In genomic region chr16:56140645-56141044, GRCh38 we compare ENCODE assay signal across 31 cellular contexts. TPM values are rescaled to one million over a fixed set of nuclear protein-coding genes. Genes with fewer than 3 reads are reported as not detected.
"Had no signal": no experiment of that assay in that cellular context is flagged by ENCODE, and none has a peak within 500 bp of the region (broad histone marks: within the 10 kb centered on the region; RNA-seq: fewer than 3 reads in every experiment).

No MANE protein-coding gene starts in this region.

- H3K27ac Mint-ChIP-seq: dendritic cell treated with granulocyte-macrophage colony-stimulating factor and Interleukin-4, amounts not matched to agents 40 ng/mL and 50 ng/mL, for 4 days; effector memory CD8-positive, alpha-beta T cell; endodermal cell had no signal

- ATAC-seq: effector memory CD8-positive, alpha-beta T cell; esophagus mucosa; foreskin keratinocyte; gastrocnemius medialis; gastroesophageal sphincter; heart left ventricle; heart right ventricle had no signal

- DNase-seq: colonic mucosa; cortex of kidney; dermis blood vessel endothelial cell; dorsolateral prefrontal cortex; effector CD4-positive, alpha-beta T cell; effector CD8-positive, alpha-beta T cell; effector memory CD4-positive, alpha-beta T cell; effector memory CD8-positive, alpha-beta T cell; endodermal cell; erythroblast; esophagus squamous epithelium; foreskin fibroblast; foreskin keratinocyte; foreskin melanocyte; gastrocnemius medialis; glutamatergic neuron; head of caudate nucleus; heart left ventricle; heart right ventricle had no signal

- H3K27ac ChIP-seq: colonic mucosa, coronary artery, dorsolateral prefrontal cortex, epithelial cell of prostate, esophagus muscularis mucosa, esophagus squamous epithelium, foreskin keratinocyte, gastrocnemius medialis, gastroesophageal sphincter, heart left ventricle, heart right ventricle had no signal

- H3K4me3 Mint-ChIP-seq: dendritic cell treated with granulocyte-macrophage colony-stimulating factor and Interleukin-4, amounts not matched to agents 40 ng/mL and 50 ng/mL, for 4 days; effector memory CD8-positive, alpha-beta T cell; endodermal cell had no signal

- H3K9me3 Mint-ChIP-seq: dendritic cell treated with granulocyte-macrophage colony-stimulating factor and Interleukin-4, amounts not matched to agents 40 ng/mL and 50 ng/mL, for 4 days; effector memory CD8-positive, alpha-beta T cell had no signal

- H3K27me3 ChIP-seq: colonic mucosa, dorsolateral prefrontal cortex, foreskin keratinocyte, gastrocnemius medialis, gastroesophageal sphincter, heart left ventricle, heart right ventricle had no signal

- H3K4me1 ChIP-seq: colonic mucosa, esophagus muscularis mucosa, esophagus squamous epithelium, foreskin keratinocyte, gastrocnemius medialis, gastroesophageal sphincter, heart right ventricle had no signal

- H3K9me3 ChIP-seq: colonic mucosa, esophagus muscularis mucosa, esophagus squamous epithelium, gastrocnemius medialis, gastroesophageal sphincter, heart left ventricle had no signal

- H3K4me3 ChIP-seq: colonic mucosa, coronary artery, dorsolateral prefrontal cortex, esophagus muscularis mucosa, esophagus squamous epithelium, gastrocnemius medialis, gastroesophageal sphincter, heart left ventricle, heart right ventricle had no signal

- H3K36me3 ChIP-seq: colonic mucosa, esophagus muscularis mucosa, esophagus squamous epithelium, gastrocnemius medialis, gastroesophageal sphincter, heart left ventricle, heart right ventricle had no signal

- FAIRE-seq: colon, endometrium, endothelial cell of umbilical vein, frontal cortex had no signal

RNA-seq across cellular contexts. Expression of gene GNAO1, which starts 50.6 kb away (rescaled TPM):
- total RNA-seq: dermis blood vessel endothelial cell, dermis microvascular lymphatic vessel endothelial cell, endothelial cell of umbilical vein, glomerular endothelial cell had no signal
- polyA plus RNA-seq: endothelial cell of umbilical vein had no signal
